2 cellular contexts compared by ENCODE assay signal in the genomic region with DNA sequence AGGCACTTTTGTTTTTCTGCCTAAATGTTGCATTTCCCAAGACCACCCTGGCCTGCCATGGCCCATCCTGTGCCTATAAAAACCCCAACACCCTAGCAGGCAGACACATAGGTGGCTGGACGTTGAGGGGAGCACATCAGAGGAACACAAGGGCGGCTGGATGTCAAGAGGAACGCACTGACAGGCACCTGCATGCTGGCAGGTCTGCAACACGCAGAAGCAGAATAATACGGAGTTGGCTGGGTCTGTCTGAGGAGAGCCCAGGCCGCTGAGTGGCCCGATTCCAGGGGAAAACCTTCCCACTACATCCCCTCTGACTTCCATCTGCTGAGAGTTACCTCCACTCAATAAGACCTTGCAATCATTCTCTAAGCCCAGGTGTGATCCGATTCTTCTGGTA.
TF ChIP-seq lines count a peak whose summit lies in the region.

No MANE protein-coding gene starts in this region.

TF ChIP-seq in SK-N-SH, 30 proteins besides CTCF, POLR2A, EP300 and RAD21 (continued from another document):
- TF ChIP-seq, protein P1, sequence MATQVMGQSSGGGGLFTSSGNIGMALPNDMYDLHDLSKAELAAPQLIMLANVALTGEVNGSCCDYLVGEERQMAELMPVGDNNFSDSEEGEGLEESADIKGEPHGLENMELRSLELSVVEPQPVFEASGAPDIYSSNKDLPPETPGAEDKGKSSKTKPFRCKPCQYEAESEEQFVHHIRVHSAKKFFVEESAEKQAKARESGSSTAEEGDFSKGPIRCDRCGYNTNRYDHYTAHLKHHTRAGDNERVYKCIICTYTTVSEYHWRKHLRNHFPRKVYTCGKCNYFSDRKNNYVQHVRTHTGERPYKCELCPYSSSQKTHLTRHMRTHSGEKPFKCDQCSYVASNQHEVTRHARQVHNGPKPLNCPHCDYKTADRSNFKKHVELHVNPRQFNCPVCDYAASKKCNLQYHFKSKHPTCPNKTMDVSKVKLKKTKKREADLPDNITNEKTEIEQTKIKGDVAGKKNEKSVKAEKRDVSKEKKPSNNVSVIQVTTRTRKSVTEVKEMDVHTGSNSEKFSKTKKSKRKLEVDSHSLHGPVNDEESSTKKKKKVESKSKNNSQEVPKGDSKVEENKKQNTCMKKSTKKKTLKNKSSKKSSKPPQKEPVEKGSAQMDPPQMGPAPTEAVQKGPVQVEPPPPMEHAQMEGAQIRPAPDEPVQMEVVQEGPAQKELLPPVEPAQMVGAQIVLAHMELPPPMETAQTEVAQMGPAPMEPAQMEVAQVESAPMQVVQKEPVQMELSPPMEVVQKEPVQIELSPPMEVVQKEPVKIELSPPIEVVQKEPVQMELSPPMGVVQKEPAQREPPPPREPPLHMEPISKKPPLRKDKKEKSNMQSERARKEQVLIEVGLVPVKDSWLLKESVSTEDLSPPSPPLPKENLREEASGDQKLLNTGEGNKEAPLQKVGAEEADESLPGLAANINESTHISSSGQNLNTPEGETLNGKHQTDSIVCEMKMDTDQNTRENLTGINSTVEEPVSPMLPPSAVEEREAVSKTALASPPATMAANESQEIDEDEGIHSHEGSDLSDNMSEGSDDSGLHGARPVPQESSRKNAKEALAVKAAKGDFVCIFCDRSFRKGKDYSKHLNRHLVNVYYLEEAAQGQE (IDR thresholded peaks at IDR 0.05; ENCODE audit: low read depth, low read length) = no peak
- TF ChIP-seq, protein P2, sequence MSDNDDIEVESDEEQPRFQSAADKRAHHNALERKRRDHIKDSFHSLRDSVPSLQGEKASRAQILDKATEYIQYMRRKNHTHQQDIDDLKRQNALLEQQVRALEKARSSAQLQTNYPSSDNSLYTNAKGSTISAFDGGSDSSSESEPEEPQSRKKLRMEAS (IDR thresholded peaks at IDR 0.05; ENCODE audit: low read depth) = no peak
- no peak for TF ChIP-seq RFX5 (IDR thresholded peaks at IDR 0.05; ENCODE audit: low read length)
- TF ChIP-seq NFIC (IDR thresholded peaks at IDR 0.05; ENCODE audit: borderline replicate concordance) = no peak
TF ChIP-seq in SK-N-SH: peak in this region for 0.

TF ChIP-seq in SK-N-SH treated with all-trans-retinoic acid at 6 μM for 48 hours, 23 proteins besides CTCF, POLR2A, EP300 and RAD21 (continued from another document):
- TF ChIP-seq, protein P3, sequence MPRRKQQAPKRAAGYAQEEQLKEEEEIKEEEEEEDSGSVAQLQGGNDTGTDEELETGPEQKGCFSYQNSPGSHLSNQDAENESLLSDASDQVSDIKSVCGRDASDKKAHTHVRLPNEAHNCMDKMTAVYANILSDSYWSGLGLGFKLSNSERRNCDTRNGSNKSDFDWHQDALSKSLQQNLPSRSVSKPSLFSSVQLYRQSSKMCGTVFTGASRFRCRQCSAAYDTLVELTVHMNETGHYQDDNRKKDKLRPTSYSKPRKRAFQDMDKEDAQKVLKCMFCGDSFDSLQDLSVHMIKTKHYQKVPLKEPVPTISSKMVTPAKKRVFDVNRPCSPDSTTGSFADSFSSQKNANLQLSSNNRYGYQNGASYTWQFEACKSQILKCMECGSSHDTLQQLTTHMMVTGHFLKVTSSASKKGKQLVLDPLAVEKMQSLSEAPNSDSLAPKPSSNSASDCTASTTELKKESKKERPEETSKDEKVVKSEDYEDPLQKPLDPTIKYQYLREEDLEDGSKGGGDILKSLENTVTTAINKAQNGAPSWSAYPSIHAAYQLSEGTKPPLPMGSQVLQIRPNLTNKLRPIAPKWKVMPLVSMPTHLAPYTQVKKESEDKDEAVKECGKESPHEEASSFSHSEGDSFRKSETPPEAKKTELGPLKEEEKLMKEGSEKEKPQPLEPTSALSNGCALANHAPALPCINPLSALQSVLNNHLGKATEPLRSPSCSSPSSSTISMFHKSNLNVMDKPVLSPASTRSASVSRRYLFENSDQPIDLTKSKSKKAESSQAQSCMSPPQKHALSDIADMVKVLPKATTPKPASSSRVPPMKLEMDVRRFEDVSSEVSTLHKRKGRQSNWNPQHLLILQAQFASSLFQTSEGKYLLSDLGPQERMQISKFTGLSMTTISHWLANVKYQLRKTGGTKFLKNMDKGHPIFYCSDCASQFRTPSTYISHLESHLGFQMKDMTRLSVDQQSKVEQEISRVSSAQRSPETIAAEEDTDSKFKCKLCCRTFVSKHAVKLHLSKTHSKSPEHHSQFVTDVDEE (CRISPR knock-in tag; IDR thresholded peaks at IDR 0.05) = no peak
- TF ChIP-seq, protein P4, sequence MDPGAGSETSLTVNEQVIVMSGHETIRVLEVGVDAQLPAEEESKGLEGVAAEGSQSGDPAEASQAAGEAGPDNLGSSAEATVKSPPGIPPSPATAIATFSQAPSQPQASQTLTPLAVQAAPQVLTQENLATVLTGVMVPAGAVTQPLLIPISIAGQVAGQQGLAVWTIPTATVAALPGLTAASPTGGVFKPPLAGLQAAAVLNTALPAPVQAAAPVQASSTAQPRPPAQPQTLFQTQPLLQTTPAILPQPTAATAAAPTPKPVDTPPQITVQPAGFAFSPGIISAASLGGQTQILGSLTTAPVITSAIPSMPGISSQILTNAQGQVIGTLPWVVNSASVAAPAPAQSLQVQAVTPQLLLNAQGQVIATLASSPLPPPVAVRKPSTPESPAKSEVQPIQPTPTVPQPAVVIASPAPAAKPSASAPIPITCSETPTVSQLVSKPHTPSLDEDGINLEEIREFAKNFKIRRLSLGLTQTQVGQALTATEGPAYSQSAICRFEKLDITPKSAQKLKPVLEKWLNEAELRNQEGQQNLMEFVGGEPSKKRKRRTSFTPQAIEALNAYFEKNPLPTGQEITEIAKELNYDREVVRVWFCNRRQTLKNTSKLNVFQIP (CRISPR knock-in tag; IDR thresholded peaks at IDR 0.05; ENCODE audit: borderline replicate concordance, low read depth) = no peak
- TF ChIP-seq PPARA (CRISPR knock-in tag; IDR thresholded peaks at IDR 0.05; ENCODE audit: borderline replicate concordance) (no peak), TOX (CRISPR knock-in tag; IDR thresholded peaks at IDR 0.05; ENCODE audit: borderline replicate concordance) (no peak), ZFP30 (CRISPR knock-in tag; IDR thresholded peaks at IDR 0.05) (no peak), SNAI2 (CRISPR knock-in tag; IDR thresholded peaks at IDR 0.05) (no peak), ESRRG (CRISPR knock-in tag; IDR thresholded peaks at IDR 0.05) (no peak), OSR1 (CRISPR knock-in tag; IDR thresholded peaks at IDR 0.05) (no peak), ZNF8 (CRISPR knock-in tag; IDR thresholded peaks at IDR 0.05) (no peak), ZNF70 (CRISPR knock-in tag; IDR thresholded peaks at IDR 0.05) (no peak), ARNTL (CRISPR knock-in tag; IDR thresholded peaks at IDR 0.05; ENCODE audit: borderline replicate concordance, low read depth) (no peak), ZNF565 (CRISPR knock-in tag; conservative IDR thresholded peaks at IDR 0.05; ENCODE audit: low read depth) (no peak)
- TF ChIP-seq, protein P5, sequence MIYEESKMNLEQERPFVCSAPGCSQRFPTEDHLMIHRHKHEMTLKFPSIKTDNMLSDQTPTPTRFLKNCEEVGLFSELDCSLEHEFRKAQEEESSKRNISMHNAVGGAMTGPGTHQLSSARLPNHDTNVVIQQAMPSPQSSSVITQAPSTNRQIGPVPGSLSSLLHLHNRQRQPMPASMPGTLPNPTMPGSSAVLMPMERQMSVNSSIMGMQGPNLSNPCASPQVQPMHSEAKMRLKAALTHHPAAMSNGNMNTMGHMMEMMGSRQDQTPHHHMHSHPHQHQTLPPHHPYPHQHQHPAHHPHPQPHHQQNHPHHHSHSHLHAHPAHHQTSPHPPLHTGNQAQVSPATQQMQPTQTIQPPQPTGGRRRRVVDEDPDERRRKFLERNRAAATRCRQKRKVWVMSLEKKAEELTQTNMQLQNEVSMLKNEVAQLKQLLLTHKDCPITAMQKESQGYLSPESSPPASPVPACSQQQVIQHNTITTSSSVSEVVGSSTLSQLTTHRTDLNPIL (CRISPR knock-in tag; IDR thresholded peaks at IDR 0.05; ENCODE audit: low read depth) = no peak
- TF ChIP-seq, protein P6, sequence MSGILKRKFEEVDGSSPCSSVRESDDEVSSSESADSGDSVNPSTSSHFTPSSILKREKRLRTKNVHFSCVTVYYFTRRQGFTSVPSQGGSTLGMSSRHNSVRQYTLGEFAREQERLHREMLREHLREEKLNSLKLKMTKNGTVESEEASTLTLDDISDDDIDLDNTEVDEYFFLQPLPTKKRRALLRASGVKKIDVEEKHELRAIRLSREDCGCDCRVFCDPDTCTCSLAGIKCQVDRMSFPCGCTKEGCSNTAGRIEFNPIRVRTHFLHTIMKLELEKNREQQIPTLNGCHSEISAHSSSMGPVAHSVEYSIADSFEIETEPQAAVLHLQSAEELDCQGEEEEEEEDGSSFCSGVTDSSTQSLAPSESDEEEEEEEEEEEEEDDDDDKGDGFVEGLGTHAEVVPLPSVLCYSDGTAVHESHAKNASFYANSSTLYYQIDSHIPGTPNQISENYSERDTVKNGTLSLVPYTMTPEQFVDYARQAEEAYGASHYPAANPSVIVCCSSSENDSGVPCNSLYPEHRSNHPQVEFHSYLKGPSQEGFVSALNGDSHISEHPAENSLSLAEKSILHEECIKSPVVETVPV (CRISPR knock-in tag; IDR thresholded peaks at IDR 0.05) = no peak
